Comparison of ENCODE assay signal across 2 cellular contexts in the genomic region with DNA sequence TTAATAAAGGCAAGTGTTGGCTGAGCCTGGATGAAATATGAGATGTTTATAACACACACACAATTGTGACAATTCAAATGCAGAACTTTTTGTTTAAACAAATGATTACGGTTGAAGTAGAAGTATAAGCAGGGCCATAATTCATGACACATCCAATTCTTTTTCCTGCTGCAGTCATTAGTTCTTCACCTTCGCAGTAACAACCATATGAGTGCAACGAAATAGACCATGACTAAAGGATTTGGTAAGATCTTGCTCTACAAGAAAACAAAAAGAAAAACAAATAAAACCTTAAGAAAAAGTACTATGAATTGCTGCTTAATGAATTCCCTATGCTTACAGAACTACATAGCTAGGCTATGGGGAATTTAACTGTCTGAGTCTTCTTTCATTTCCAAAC.
TF ChIP-seq lines count a peak whose summit lies in the region.

No MANE protein-coding gene starts in this region.

TF ChIP-seq in A549, 52 proteins besides CTCF, POLR2A, EP300 and RAD21 (continued from another document):
- no peak for TF ChIP-seq CHD4 (IDR thresholded peaks at IDR 0.05; ENCODE audit: borderline replicate concordance)
- TF ChIP-seq ELK1 (IDR thresholded peaks at IDR 0.05; ENCODE audit: low read depth, low read length), result no peak
- TF ChIP-seq CBX2 (IDR thresholded peaks at IDR 0.05; ENCODE audit: borderline replicate concordance, low read depth), result no peak
- no peak for TF ChIP-seq CHD2 (IDR thresholded peaks at IDR 0.05; ENCODE audit: low read length, partially characterized antibody)
- no peak for TF ChIP-seq MAZ (IDR thresholded peaks at IDR 0.05; ENCODE audit: borderline replicate concordance, low read depth, low read length)
- no peak for TF ChIP-seq RFX5 (IDR thresholded peaks at IDR 0.05)
- no peak for TF ChIP-seq HOXB5 (CRISPR knock-in tag; IDR thresholded peaks at IDR 0.05)

TF ChIP-seq in HEK293, 187 proteins besides CTCF, POLR2A, EP300 and RAD21 (continued from another document):
- TF ChIP-seq SCRT1 (tag by site-specific recombination; IDR thresholded peaks at IDR 0.05; ENCODE audit: borderline replicate concordance) (no peak), ZNF596 (tag by site-specific recombination; IDR thresholded peaks at IDR 0.05) (no peak), ZNF48 (tag by site-specific recombination; IDR thresholded peaks at IDR 0.05) (no peak), ZNF701 (tag by site-specific recombination; IDR thresholded peaks at IDR 0.05) (no peak), ZNF791 (tag by site-specific recombination; IDR thresholded peaks at IDR 0.05) (no peak), HIC1 (tag by site-specific recombination; IDR thresholded peaks at IDR 0.05) (no peak), ZSCAN16 (tag by site-specific recombination; IDR thresholded peaks at IDR 0.05) (peak; percentile 75; the same call in 1 of the 2 replicates), ZNF558 (tag by site-specific recombination; IDR thresholded peaks at IDR 0.05) (no peak), ZNF843 (tag by site-specific recombination; IDR thresholded peaks at IDR 0.05) (no peak), ZNF561 (tag by site-specific recombination; IDR thresholded peaks at IDR 0.05; ENCODE audit: borderline replicate concordance) (no peak), OSR2 (tag by site-specific recombination; IDR thresholded peaks at IDR 0.05) (peak; percentile 54; the same call in 1 of the 2 replicates), ZNF785 (tag by site-specific recombination; IDR thresholded peaks at IDR 0.05) (no peak), ZNF707 (tag by site-specific recombination; IDR thresholded peaks at IDR 0.05) (no peak), KLF7 (tag by site-specific recombination; IDR thresholded peaks at IDR 0.05; ENCODE audit: borderline replicate concordance) (no peak), KLF9 (tag by site-specific recombination; IDR thresholded peaks at IDR 0.05; ENCODE audit: low read depth) (no peak), ZNF426 (tag by site-specific recombination; IDR thresholded peaks at IDR 0.05) (no peak), PRDM6 (tag by site-specific recombination; IDR thresholded peaks at IDR 0.05) (peak; percentile 90), ZNF221 (tag by site-specific recombination; IDR thresholded peaks at IDR 0.05; ENCODE audit: borderline replicate concordance) (no peak), ZBTB7A (tag by site-specific recombination; IDR thresholded peaks at IDR 0.05; ENCODE audit: low read depth) (no peak), ZNF223 (tag by site-specific recombination; IDR thresholded peaks at IDR 0.05) (no peak), ZNF692 (tag by site-specific recombination; IDR thresholded peaks at IDR 0.05) (no peak), ZNF174 (tag by site-specific recombination; IDR thresholded peaks at IDR 0.05) (no peak), ZBTB44 (tag by site-specific recombination; IDR thresholded peaks at IDR 0.05) (peak; percentile 28; the same call in 1 of the 2 replicates), MEIS1 (CRISPR knock-in tag; IDR thresholded peaks at IDR 0.05; ENCODE audit: borderline replicate concordance) (no peak), ZNF175 (tag by site-specific recombination; IDR thresholded peaks at IDR 0.05) (no peak), OVOL3 (tag by site-specific recombination; IDR thresholded peaks at IDR 0.05) (no peak), ZNF133 (tag by site-specific recombination; IDR thresholded peaks at IDR 0.05) (no peak)
- TF ChIP-seq, protein P1, sequence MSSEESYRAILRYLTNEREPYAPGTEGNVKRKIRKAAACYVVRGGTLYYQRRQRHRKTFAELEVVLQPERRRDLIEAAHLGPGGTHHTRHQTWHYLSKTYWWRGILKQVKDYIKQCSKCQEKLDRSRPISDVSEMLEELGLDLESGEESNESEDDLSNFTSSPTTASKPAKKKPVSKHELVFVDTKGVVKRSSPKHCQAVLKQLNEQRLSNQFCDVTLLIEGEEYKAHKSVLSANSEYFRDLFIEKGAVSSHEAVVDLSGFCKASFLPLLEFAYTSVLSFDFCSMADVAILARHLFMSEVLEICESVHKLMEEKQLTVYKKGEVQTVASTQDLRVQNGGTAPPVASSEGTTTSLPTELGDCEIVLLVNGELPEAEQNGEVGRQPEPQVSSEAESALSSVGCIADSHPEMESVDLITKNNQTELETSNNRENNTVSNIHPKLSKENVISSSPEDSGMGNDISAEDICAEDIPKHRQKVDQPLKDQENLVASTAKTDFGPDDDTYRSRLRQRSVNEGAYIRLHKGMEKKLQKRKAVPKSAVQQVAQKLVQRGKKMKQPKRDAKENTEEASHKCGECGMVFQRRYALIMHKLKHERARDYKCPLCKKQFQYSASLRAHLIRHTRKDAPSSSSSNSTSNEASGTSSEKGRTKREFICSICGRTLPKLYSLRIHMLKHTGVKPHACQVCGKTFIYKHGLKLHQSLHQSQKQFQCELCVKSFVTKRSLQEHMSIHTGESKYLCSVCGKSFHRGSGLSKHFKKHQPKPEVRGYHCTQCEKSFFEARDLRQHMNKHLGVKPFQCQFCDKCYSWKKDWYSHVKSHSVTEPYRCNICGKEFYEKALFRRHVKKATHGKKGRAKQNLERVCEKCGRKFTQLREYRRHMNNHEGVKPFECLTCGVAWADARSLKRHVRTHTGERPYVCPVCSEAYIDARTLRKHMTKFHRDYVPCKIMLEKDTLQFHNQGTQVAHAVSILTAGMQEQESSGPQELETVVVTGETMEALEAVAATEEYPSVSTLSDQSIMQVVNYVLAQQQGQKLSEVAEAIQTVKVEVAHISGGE (tag by site-specific recombination; conservative IDR thresholded peaks at IDR 0.05; ENCODE audit: low read depth), result no peak
- TF ChIP-seq, protein P2, sequence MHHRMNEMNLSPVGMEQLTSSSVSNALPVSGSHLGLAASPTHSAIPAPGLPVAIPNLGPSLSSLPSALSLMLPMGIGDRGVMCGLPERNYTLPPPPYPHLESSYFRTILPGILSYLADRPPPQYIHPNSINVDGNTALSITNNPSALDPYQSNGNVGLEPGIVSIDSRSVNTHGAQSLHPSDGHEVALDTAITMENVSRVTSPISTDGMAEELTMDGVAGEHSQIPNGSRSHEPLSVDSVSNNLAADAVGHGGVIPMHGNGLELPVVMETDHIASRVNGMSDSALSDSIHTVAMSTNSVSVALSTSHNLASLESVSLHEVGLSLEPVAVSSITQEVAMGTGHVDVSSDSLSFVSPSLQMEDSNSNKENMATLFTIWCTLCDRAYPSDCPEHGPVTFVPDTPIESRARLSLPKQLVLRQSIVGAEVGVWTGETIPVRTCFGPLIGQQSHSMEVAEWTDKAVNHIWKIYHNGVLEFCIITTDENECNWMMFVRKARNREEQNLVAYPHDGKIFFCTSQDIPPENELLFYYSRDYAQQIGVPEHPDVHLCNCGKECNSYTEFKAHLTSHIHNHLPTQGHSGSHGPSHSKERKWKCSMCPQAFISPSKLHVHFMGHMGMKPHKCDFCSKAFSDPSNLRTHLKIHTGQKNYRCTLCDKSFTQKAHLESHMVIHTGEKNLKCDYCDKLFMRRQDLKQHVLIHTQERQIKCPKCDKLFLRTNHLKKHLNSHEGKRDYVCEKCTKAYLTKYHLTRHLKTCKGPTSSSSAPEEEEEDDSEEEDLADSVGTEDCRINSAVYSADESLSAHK (tag by site-specific recombination; IDR thresholded peaks at IDR 0.05), result no peak
- TF ChIP-seq, protein P3, sequence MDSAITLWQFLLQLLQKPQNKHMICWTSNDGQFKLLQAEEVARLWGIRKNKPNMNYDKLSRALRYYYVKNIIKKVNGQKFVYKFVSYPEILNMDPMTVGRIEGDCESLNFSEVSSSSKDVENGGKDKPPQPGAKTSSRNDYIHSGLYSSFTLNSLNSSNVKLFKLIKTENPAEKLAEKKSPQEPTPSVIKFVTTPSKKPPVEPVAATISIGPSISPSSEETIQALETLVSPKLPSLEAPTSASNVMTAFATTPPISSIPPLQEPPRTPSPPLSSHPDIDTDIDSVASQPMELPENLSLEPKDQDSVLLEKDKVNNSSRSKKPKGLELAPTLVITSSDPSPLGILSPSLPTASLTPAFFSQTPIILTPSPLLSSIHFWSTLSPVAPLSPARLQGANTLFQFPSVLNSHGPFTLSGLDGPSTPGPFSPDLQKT (IDR thresholded peaks at IDR 0.05; ENCODE audit: borderline replicate concordance, low read depth, low read length), result no peak
TF ChIP-seq in HEK293: peak in this region for 5.
